ENCODE assay signal across 8 cellular contexts in genomic region chr7:101688183-101688831, GRCh38. TPM values are rescaled to one million over a fixed set of nuclear protein-coding genes. Genes with fewer than 3 reads are reported as not detected.
DNase-seq lines count a peak whose midpoint lies in the region; ATAC-seq and TF ChIP-seq lines count a peak whose summit lies in the region.

No MANE protein-coding gene starts in this region.

- H3K4me1 ChIP-seq in HCT116 (ENCODE audit: control insufficient read depth in 1 of 2, insufficient read depth in 2 of 2, low read length in 2 of 2) (peaks cover 5 to 13% of the 10 kb centered on the region in 2 experiments; a peak in 3 of 4 replicates), right lobe of liver (peaks cover 0 to 10% (median 1%) of the 10 kb centered on the region in 4 donors)

- H4K20me1 ChIP-seq in HCT116 (ENCODE audit: insufficient read depth) = no peaks in the 10 kb centered on the region

- peak; percentile 82 to 89 (median 84) for TF ChIP-seq CTCF in HCT116 (IDR thresholded peaks at IDR 0.05 in 2 of 3, conservative IDR thresholded peaks at IDR 0.05 in 1 of 3; ENCODE audit: borderline replicate concordance in 1 of 3, insufficient read depth in 1 of 3, low read depth in 2 of 3, low read length in 2 of 3)
- TF ChIP-seq CTCF in coronary artery (IDR thresholded peaks at IDR 0.05) = peak; percentile 98
- TF ChIP-seq CTCF in right lobe of liver (IDR thresholded peaks at IDR 0.05) = peak; percentile 93 to 99 (median 96)

- intact Hi-C loops in HCT116 (cut with micrococcal nuclease) = loop anchor here (1.0 to 5.0 kb wide), 4 partner anchors 126 to 584 kb away; no protein-coding TSS in a partner anchor
- intact Hi-C loops in activated CD4-positive, alpha-beta T cell treated with anti-CD3 and anti-CD28 coated beads, Interleukin-2, amount 10 ng/mL, durations not matched to agents 24 days and 14 days (cut with micrococcal nuclease) = loop anchor here (1.0 to 5.0 kb wide), 5 partner anchors 54 to 584 kb away; no protein-coding TSS in a partner anchor
- intact Hi-C loops in right lobe of liver (cut with DNase I) = no loop called here

- no peaks in the 10 kb centered on the region for H3K36me3 Mint-ChIP-seq in activated CD4-positive, alpha-beta T cell treated with anti-CD3 and anti-CD28 coated beads, Interleukin-2, amount 10 ng/mL, durations not matched to agents 24 days and 14 days (ENCODE audit: low read depth)

- POLR2A ChIA-PET in HCT116 (lab: Charles Lee) = no interaction called here

- peak overlapping the region; percentile 27 to 42 for H3K4me3 ChIP-seq in HCT116 (replicated peaks in 1 of 2; ENCODE audit: low read depth in 1 of 2, low read length in 2 of 2)
- peak overlapping the region; percentile 69 for H3K4me3 ChIP-seq in coronary artery
- H3K4me3 ChIP-seq in right lobe of liver = peak overlapping the region; percentile 10 to 28 (median 23)

- no peak overlapping the region for H3K4me3 Mint-ChIP-seq in activated CD4-positive, alpha-beta T cell treated with anti-CD3 and anti-CD28 coated beads, Interleukin-2, amount 10 ng/mL, durations not matched to agents 24 days and 14 days

- no peaks in the 10 kb centered on the region for H3K9me3 Mint-ChIP-seq in activated CD4-positive, alpha-beta T cell treated with anti-CD3 and anti-CD28 coated beads, Interleukin-2, amount 10 ng/mL, durations not matched to agents 24 days and 14 days

- no peaks in the 10 kb centered on the region for H3K36me3 ChIP-seq in HCT116 (ENCODE audit: control insufficient read depth in 1 of 2, insufficient read depth in 2 of 2, low read length in 2 of 2)
- H3K36me3 ChIP-seq in right lobe of liver = no peaks in the 10 kb centered on the region

- H3K4me1 Mint-ChIP-seq in activated CD4-positive, alpha-beta T cell treated with anti-CD3 and anti-CD28 coated beads, Interleukin-2, amount 10 ng/mL, durations not matched to agents 24 days and 14 days = peaks cover 5% of the 10 kb centered on the region

- TF ChIP-seq RAD21 in HCT116 (IDR thresholded peaks at IDR 0.05; ENCODE audit: low read depth) = peak; percentile 98

- peak overlapping the region; percentile 68 for H2AFZ ChIP-seq in HCT116 (ENCODE audit: low read depth, low read length, poor library complexity, severe bottlenecking)

- under 1% methylated on average over 26 of the region's 43 CpGs for WGBS in right lobe of liver (ENCODE audit: insufficient coverage, low coverage, low lambda C conversion rate, missing lambda C conversion rate)

- no peaks in the 10 kb centered on the region for H3K9me3 ChIP-seq in HCT116 (ENCODE audit: control insufficient read depth in 1 of 2, insufficient read depth in 1 of 2, low read depth in 1 of 2, low read length in 2 of 2)
- no peaks in the 10 kb centered on the region for H3K9me3 ChIP-seq in right lobe of liver

- RAD21 ChIA-PET in HCT116 (lab: Charles Lee; ENCODE audit: low non-redundant PET in 1 of 2, low total read pairs in 2 of 2, uncharacterized antibody in 2 of 2, unreplicated experiment in 2 of 2) = no interaction called here

- peak; percentile 94 for ATAC-seq in HCT116
- ATAC-seq in right lobe of liver = peak; percentile 87 to 91 (median 89)
- ATAC-seq in HG02884 (IDR thresholded peaks at IDR 0.05; ENCODE audit: unreplicated experiment) = no peak

- CTCF ChIA-PET in HCT116 (lab: Charles Lee) = interaction anchor here (1.7 kb wide), 1 partner anchor 586 kb away, joined by 3 read pairs; no protein-coding TSS in a partner anchor

- no peak overlapping the region; the same call in 1 of the 2 replicates for H3K27ac ChIP-seq in HCT116 (ENCODE audit: low read depth, low read length)
- H3K27ac ChIP-seq in coronary artery = peak overlapping the region in 1 of 2 donors; percentile 51
- H3K27ac ChIP-seq in right lobe of liver = no peak overlapping the region

- peaks cover 2% of the 10 kb centered on the region for H3K27me3 Mint-ChIP-seq in activated CD4-positive, alpha-beta T cell treated with anti-CD3 and anti-CD28 coated beads, Interleukin-2, amount 10 ng/mL, durations not matched to agents 24 days and 14 days

- no peak overlapping the region for H3K27ac Mint-ChIP-seq in activated CD4-positive, alpha-beta T cell treated with anti-CD3 and anti-CD28 coated beads, Interleukin-2, amount 10 ng/mL, durations not matched to agents 24 days and 14 days

- TF ChIP-seq POLR2A in HCT116 (IDR thresholded peaks at IDR 0.05; ENCODE audit: borderline replicate concordance, extremely low read depth, insufficient read depth, insufficient read length) (no peak), right lobe of liver (IDR thresholded peaks at IDR 0.05) (no peak)

- H3K4me2 ChIP-seq in HCT116 (ENCODE audit: low read length) = peak overlapping the region; percentile 73

- H3K9me2 ChIP-seq in HCT116 (ENCODE audit: insufficient read depth) = no peaks in the 10 kb centered on the region

- BruUV-seq in HCT116 (replicated peaks; lab: Mats Ljungman, UMichigan) = no TSS peak

- peak overlapping the region; percentile 52 for H3K9ac ChIP-seq in HCT116 (ENCODE audit: low read length)

- H3K27me3 ChIP-seq in HCT116 (ENCODE audit: insufficient read depth, low read length) (no peaks in the 10 kb centered on the region), right lobe of liver (no peaks in the 10 kb centered on the region)

- H3K79me2 ChIP-seq in HCT116 (ENCODE audit: insufficient read depth, low read length) = no peaks in the 10 kb centered on the region

- DNase-seq in DMS114 treated with DMSO at 0.1 percent for 48 hours (lab: John Stamatoyannopoulos, UW; ENCODE audit: unreplicated experiment) (peak; percentile 24), HCT116 (ENCODE audit: low read depth, low spot score) (peak; percentile 34), NCI-H2171 treated with DMSO at 0.1 percent for 48 hours (lab: John Stamatoyannopoulos, UW) (peak; percentile 46), coronary artery (ENCODE audit: low spot score) (peak; percentile 82), right lobe of liver (peak; percentile 82 to 85 (median 85))
- peak; percentile 95 for DNase-seq in activated CD4-positive, alpha-beta T cell treated with anti-CD3 and anti-CD28 coated beads, Interleukin-2, amount 10 ng/mL, durations not matched to agents 24 days and 14 days
- DNase-seq in stimulated activated CD4-positive, alpha-beta T cell treated with anti-CD3 and anti-CD28 coated beads, TNF-alpha, amount 100 ng/mL, for 24 hours (ENCODE audit: low read depth in 3 of 3) = peak; percentile 57 to 82 (median 70)

TF ChIP-seq in HCT116, 20 proteins besides CTCF, POLR2A, EP300 and RAD21:
- peak; percentile 23 for TF ChIP-seq YY1 (IDR thresholded peaks at IDR 0.05; ENCODE audit: extremely low read depth, insufficient replicate concordance, low read depth, low read length)
- TF ChIP-seq CEBPB (IDR thresholded peaks at IDR 0.05; ENCODE audit: low read depth) = no peak
- no peak for TF ChIP-seq ELF1 (IDR thresholded peaks at IDR 0.05; ENCODE audit: borderline replicate concordance, low read depth)
- peak; percentile 26; the same call in 1 of the 2 replicates for TF ChIP-seq POLR2AphosphoS5 (IDR thresholded peaks at IDR 0.05; ENCODE audit: low read depth, low read length)
- peak; percentile 51 for TF ChIP-seq MAX (IDR thresholded peaks at IDR 0.05)

RNA-seq across cellular contexts. Expression of gene MYL10, which starts 59.2 kb away (rescaled TPM):
- total RNA-seq in HCT116 (2021; ENCODE audit: unreplicated experiment) (not detected), right lobe of liver (not detected)
- not detected in 2 replicates for polyA plus RNA-seq in HCT116 (2012)
- total RNA-seq in activated CD4-positive, alpha-beta T cell treated with anti-CD3 and anti-CD28 coated beads, Interleukin-2, amount 10 ng/mL, durations not matched to agents 24 days and 14 days = not detected in 2 replicates

Comparison
In these comparisons a context has a peak if more than half of its experiments do, and no peak if none do; other contexts are left out.
1. DNase-seq: peak in every context shown above with its lines; median percentile 95 in activated CD4-positive, alpha-beta T cell treated with anti-CD3 and anti-CD28 coated beads, Interleukin-2, amount 10 ng/mL, durations not matched to agents 24 days and 14 days; 85 in right lobe of liver; 82 in coronary artery; 70 in stimulated activated CD4-positive, alpha-beta T cell treated with anti-CD3 and anti-CD28 coated beads, TNF-alpha, amount 100 ng/mL, for 24 hours; 46 in NCI-H2171 treated with DMSO at 0.1 percent for 48 hours; 34 in HCT116; 24 in DMS114 treated with DMSO at 0.1 percent for 48 hours.
2. intact Hi-C loops: an anchor here in HCT116 (1.0 to 5.0 kb wide) and activated CD4-positive, alpha-beta T cell treated with anti-CD3 and anti-CD28 coated beads, Interleukin-2, amount 10 ng/mL, durations not matched to agents 24 days and 14 days (1.0 to 5.0 kb wide); none called in right lobe of liver.